Comparison of ENCODE assay signal across 22 cellular contexts in genomic region chr16:3166505-3166886, GRCh38. TPM values are rescaled to one million over a fixed set of nuclear protein-coding genes. Genes with fewer than 3 reads are reported as not detected.
"Had no signal": no experiment of that assay in that cellular context is flagged by ENCODE, and none has a peak within 500 bp of the region (broad histone marks: within the 10 kb centered on the region; RNA-seq: fewer than 3 reads in every experiment).

No MANE protein-coding gene starts in this region.

- H3K36me3 ChIP-seq: ascending aorta, cardiac muscle cell had no signal

- H3K36me3 Mint-ChIP-seq: activated CD8-positive, alpha-beta memory T cell treated with anti-CD3 and anti-CD28 coated beads, Interleukin-2, amount 10 ng/mL, durations not matched to agents 7 days and 5 days; activated naive CD4-positive, alpha-beta T cell treated with anti-CD3 and anti-CD28 coated beads, Interleukin-2, amount 10 ng/mL, durations not matched to agents 7 days and 5 days; activated naive CD8-positive, alpha-beta T cell; activated naive CD8-positive, alpha-beta T cell treated with anti-CD3 and anti-CD28 coated beads, Interleukin-2, amount 10 ng/mL, durations not matched to agents 7 days and 5 days; brain; WTC11 had no signal

- DNase-seq: activated gamma-delta T cell had no signal

- H3K27ac Mint-ChIP-seq: activated CD4-positive, alpha-beta memory T cell treated with anti-CD3 and anti-CD28 coated beads, Interleukin-2, amount 10 ng/mL, durations not matched to agents 7 days and 5 days; activated naive CD4-positive, alpha-beta T cell treated with anti-CD3 and anti-CD28 coated beads, Interleukin-2, amount 50 U/mL, for 24 hours; activated naive CD8-positive, alpha-beta T cell treated with anti-CD3 and anti-CD28 coated beads, Interleukin-2, amount 50 U/mL, for 24 hours; activated T-cell treated with anti-CD3 and anti-CD28 coated beads, Interleukin-2, amount 50 U/mL, for 24 hours; activated T-helper 2 cell treated with anti-CD3 and anti-CD28 coated beads, Interferon-gamma antibody, Interleukin-2, Interleukin-4, amounts not matched to agents 10 μg/mL and 5 μg/mL and 100 μg/mL, durations not matched to agents 14 hours and 24 hours and 36 hours; T-helper 2 cell treated with Interferon-gamma antibody and Interleukin-4, amounts not matched to agents 5 μg/mL and 100 μg/mL, for 36 hours; WTC11 had no signal

- H3K4me3 ChIP-seq: cardiac muscle cell had no signal

- H3K4me3 Mint-ChIP-seq: activated CD4-positive, alpha-beta memory T cell treated with anti-CD3 and anti-CD28 coated beads, Interleukin-2, amount 10 ng/mL, durations not matched to agents 7 days and 5 days; activated CD4-positive, alpha-beta T cell treated with anti-CD3 and anti-CD28 coated beads, Interleukin-2, amount 10 ng/mL, durations not matched to agents 7 days and 5 days; activated naive CD8-positive, alpha-beta T cell; central memory CD8-positive, alpha-beta T cell; T-helper 1 cell treated with Interleukin-12 subunit alpha and Interleukin-12 subunit beta and Interleukin-4 antibody, amounts not matched to agents 30 μg/mL and 1 μg/mL, for 36 hours; WTC11 had no signal

- H3K9me3 Mint-ChIP-seq: activated CD4-positive, alpha-beta memory T cell treated with anti-CD3 and anti-CD28 coated beads, Interleukin-2, amount 10 ng/mL, durations not matched to agents 7 days and 5 days; activated CD4-positive, alpha-beta T cell treated with anti-CD3 and anti-CD28 coated beads, Interleukin-2, amount 10 ng/mL, durations not matched to agents 7 days and 5 days; activated naive CD4-positive, alpha-beta T cell treated with anti-CD3 and anti-CD28 coated beads, Interleukin-2, amount 10 ng/mL, durations not matched to agents 7 days and 5 days; activated naive CD4-positive, alpha-beta T cell treated with anti-CD3 and anti-CD28 coated beads, Interleukin-2, amount 50 U/mL, for 24 hours; activated naive CD8-positive, alpha-beta T cell treated with anti-CD3 and anti-CD28 coated beads, Interleukin-2, amount 10 ng/mL, durations not matched to agents 7 days and 5 days; activated naive CD8-positive, alpha-beta T cell treated with anti-CD3 and anti-CD28 coated beads, Interleukin-2, amount 50 U/mL, for 24 hours; activated T-cell treated with anti-CD3 and anti-CD28 coated beads, Interleukin-2, amount 50 U/mL, for 24 hours; activated T-helper 2 cell treated with anti-CD3 and anti-CD28 coated beads, Interferon-gamma antibody, Interleukin-2, Interleukin-4, amounts not matched to agents 10 μg/mL and 5 μg/mL and 100 μg/mL, durations not matched to agents 14 hours and 24 hours and 36 hours; central memory CD8-positive, alpha-beta T cell; T-helper 1 cell treated with Interleukin-12 subunit alpha and Interleukin-12 subunit beta and Interleukin-4 antibody, amounts not matched to agents 30 μg/mL and 1 μg/mL, for 36 hours; T-helper 2 cell treated with Interferon-gamma antibody and Interleukin-4, amounts not matched to agents 5 μg/mL and 100 μg/mL, for 36 hours had no signal

- ATAC-seq: WTC11 had no signal

- H3K9me3 ChIP-seq: ascending aorta had no signal

- H3K27ac ChIP-seq: cardiac muscle cell, VCaP had no signal

- H3K27me3 ChIP-seq: ascending aorta had no signal

RNA-seq across cellular contexts. Expression of gene OR1F1, which starts 21.5 kb away (rescaled TPM):
- total RNA-seq: activated CD4-positive, alpha-beta memory T cell treated with anti-CD3 and anti-CD28 coated beads, Interleukin-2, amount 10 ng/mL, durations not matched to agents 7 days and 5 days; activated CD4-positive, alpha-beta T cell treated with anti-CD3 and anti-CD28 coated beads for 36 hours; activated CD4-positive, alpha-beta T cell treated with anti-CD3 and anti-CD28 coated beads, Interleukin-2, amount 10 ng/mL, durations not matched to agents 7 days and 5 days; activated CD8-positive, alpha-beta memory T cell treated with anti-CD3 and anti-CD28 coated beads, Interleukin-2, amount 10 ng/mL, durations not matched to agents 7 days and 5 days; activated CD8-positive, alpha-beta T cell treated with anti-CD3 and anti-CD28 coated beads, Interleukin-2, amount 10 ng/mL, durations not matched to agents 7 days and 5 days; activated naive CD8-positive, alpha-beta T cell treated with anti-CD3 and anti-CD28 coated beads, Interleukin-2, amount 10 ng/mL, durations not matched to agents 7 days and 5 days; activated T-helper 2 cell treated with anti-CD3 and anti-CD28 coated beads, Interferon-gamma antibody, Interleukin-2, Interleukin-4, amounts not matched to agents 10 μg/mL and 5 μg/mL and 100 μg/mL, durations not matched to agents 14 hours and 24 hours and 36 hours; ascending aorta; bronchial epithelial cell; cardiac muscle cell had no signal

RNA-seq across cellular contexts. Expression of gene ZNF205, which starts 54.1 kb away (rescaled TPM):
- total RNA-seq: activated CD4-positive, alpha-beta memory T cell treated with anti-CD3 and anti-CD28 coated beads, Interleukin-2, amount 10 ng/mL, durations not matched to agents 7 days and 5 days; activated CD4-positive, alpha-beta T cell treated with anti-CD3 and anti-CD28 coated beads, Interleukin-2, amount 10 ng/mL, durations not matched to agents 7 days and 5 days; activated CD8-positive, alpha-beta memory T cell treated with anti-CD3 and anti-CD28 coated beads, Interleukin-2, amount 10 ng/mL, durations not matched to agents 7 days and 5 days; activated CD8-positive, alpha-beta T cell treated with anti-CD3 and anti-CD28 coated beads, Interleukin-2, amount 10 ng/mL, durations not matched to agents 7 days and 5 days; activated naive CD8-positive, alpha-beta T cell treated with anti-CD3 and anti-CD28 coated beads, Interleukin-2, amount 10 ng/mL, durations not matched to agents 7 days and 5 days had no signal
